9 cellular contexts compared by ENCODE assay signal in the genomic region with DNA sequence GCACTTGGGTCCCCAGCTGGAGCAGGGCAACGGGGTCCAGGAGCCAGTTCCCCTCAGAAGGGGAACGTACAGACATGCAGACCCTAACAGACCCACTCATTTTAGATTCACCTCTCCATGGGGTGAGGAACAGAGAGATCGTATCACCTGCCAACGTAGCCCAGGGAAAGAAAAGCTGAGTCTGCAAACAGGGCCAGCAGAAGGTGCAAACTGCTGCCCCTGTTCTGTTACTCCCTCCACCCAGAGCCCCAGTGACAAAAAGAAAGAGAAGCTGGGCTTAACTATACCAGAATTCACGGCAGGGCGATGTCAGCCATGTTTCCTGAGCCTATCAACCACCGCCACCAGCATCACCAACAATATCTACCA. TPM values are rescaled to one million over a fixed set of nuclear protein-coding genes. Genes with fewer than 3 reads are reported as not detected.
DNase-seq lines count a peak whose midpoint lies in the region; ATAC-seq and TF ChIP-seq lines count a peak whose summit lies in the region.
"Had no signal": no experiment of that assay in that cellular context is flagged by ENCODE, and none has a peak within 500 bp of the region (broad histone marks: within the 10 kb centered on the region; RNA-seq: fewer than 3 reads in every experiment).

No MANE protein-coding gene starts in this region.

- intact Hi-C loops in cardiac septum (cut with DNase I) = no loop called here

- H3K4me3 Mint-ChIP-seq in central memory CD8-positive, alpha-beta T cell = peak overlapping the region; percentile 81

- H3K27ac ChIP-seq in cardiac muscle cell (peak overlapping the region; percentile 76), muscle layer of duodenum (ENCODE audit: low read length) (peak overlapping the region; percentile 89)

- H3K36me3 Mint-ChIP-seq in central memory CD8-positive, alpha-beta T cell (ENCODE audit: insufficient read depth) = peaks cover 5% of the 10 kb centered on the region

- H3K9me3 ChIP-seq in cardiac muscle cell (ENCODE audit: low read depth) (no peaks in the 10 kb centered on the region), muscle layer of duodenum (ENCODE audit: control insufficient read depth in 1 of 2, low read length in 2 of 2) (no peaks in the 10 kb centered on the region)

- DNase-seq in cardiac muscle cell (ENCODE audit: low read depth in 1 of 2, low spot score in 1 of 2) (no peak), cardiac septum (ENCODE audit: low spot score) (no peak), A172 (ENCODE audit: low spot score) (no peak)
- DNase-seq in central memory CD8-positive, alpha-beta T cell (ENCODE audit: low spot score in 2 of 2) = no peak
- no peak for DNase-seq in stimulated activated CD4-positive, alpha-beta T cell treated with anti-CD3 and anti-CD28 coated beads, Interleukin-2, amount 100 ng/mL, for 24 hours

- H3K4me3 ChIP-seq in cardiac muscle cell (no peak overlapping the region), muscle layer of duodenum (ENCODE audit: low read depth in 1 of 2, low read length in 2 of 2) (peak overlapping the region; percentile 80 to 84)

- H3K36me3 ChIP-seq in cardiac muscle cell (no peaks in the 10 kb centered on the region), muscle layer of duodenum (ENCODE audit: control insufficient read depth in 1 of 2, insufficient read depth in 2 of 2, low read length in 2 of 2) (peaks cover 0 to 3% of the 10 kb centered on the region in 2 donors)

- ATAC-seq in central memory CD8-positive, alpha-beta T cell (replicated peaks; ENCODE audit: extremely low read depth, poor library complexity, severe bottlenecking) = no peak
- ATAC-seq in HG03378 (IDR thresholded peaks at IDR 0.05; ENCODE audit: unreplicated experiment) (no peak), HG03520 (IDR thresholded peaks at IDR 0.05; ENCODE audit: unreplicated experiment) (no peak)

- H3K27me3 Mint-ChIP-seq in central memory CD8-positive, alpha-beta T cell = no peaks in the 10 kb centered on the region

- no peaks in the 10 kb centered on the region for H3K4me1 ChIP-seq in cardiac muscle cell (ENCODE audit: low read depth)
- H3K4me1 ChIP-seq in muscle layer of duodenum (ENCODE audit: control insufficient read depth in 1 of 2, insufficient read depth in 2 of 2, low read length in 2 of 2) = peaks cover 6 to 34% of the 10 kb centered on the region in 2 donors

- TF ChIP-seq CTCF in cardiac muscle cell (IDR thresholded peaks at IDR 0.05; ENCODE audit: low read depth, low read length) = no peak

- H3K27ac Mint-ChIP-seq in central memory CD8-positive, alpha-beta T cell (ENCODE audit: low read depth) = peak overlapping the region; percentile 92

- H3K27me3 ChIP-seq in cardiac muscle cell (no peaks in the 10 kb centered on the region), muscle layer of duodenum (ENCODE audit: low read depth, low read length) (no peaks in the 10 kb centered on the region)

- no peaks in the 10 kb centered on the region for H3K9me3 Mint-ChIP-seq in central memory CD8-positive, alpha-beta T cell

- peaks cover 35% of the 10 kb centered on the region for H3K4me1 Mint-ChIP-seq in central memory CD8-positive, alpha-beta T cell

RNA-seq across cellular contexts. Expression of a gene that starts 0.8 kb away (rescaled TPM):
- total RNA-seq in cardiac muscle cell (18.3 and 20.3 TPM in 2 replicates), cardiac septum (15.6 TPM)
- polyA plus RNA-seq in cardiac muscle cell = 12.0 and 13.5 TPM in 2 replicates
- total RNA-seq in A172 (2014; rRNA removed; shearing (Covaris generic)) = 32.3 and 43.9 TPM in 2 replicates

RNA-seq across cellular contexts. Expression of a gene that starts 15.2 kb away (rescaled TPM):
- total RNA-seq in cardiac muscle cell (0.14 and 0.15 TPM in 2 replicates), cardiac septum (0.94 TPM)
- polyA plus RNA-seq in cardiac muscle cell = 0.05 and 0.09 TPM in 2 replicates
- total RNA-seq in A172 (2014; rRNA removed; shearing (Covaris generic)) = 0.10 and 0.24 TPM in 2 replicates
- total RNA-seq: T-helper 1 cell treated with Interleukin-12 subunit alpha and Interleukin-12 subunit beta and Interleukin-4 antibody, amounts not matched to agents 30 ng/mL and 1 ng/mL, for 36 hours had no signal
